ENCODE assay signal across 10 cellular contexts in the genomic region with DNA sequence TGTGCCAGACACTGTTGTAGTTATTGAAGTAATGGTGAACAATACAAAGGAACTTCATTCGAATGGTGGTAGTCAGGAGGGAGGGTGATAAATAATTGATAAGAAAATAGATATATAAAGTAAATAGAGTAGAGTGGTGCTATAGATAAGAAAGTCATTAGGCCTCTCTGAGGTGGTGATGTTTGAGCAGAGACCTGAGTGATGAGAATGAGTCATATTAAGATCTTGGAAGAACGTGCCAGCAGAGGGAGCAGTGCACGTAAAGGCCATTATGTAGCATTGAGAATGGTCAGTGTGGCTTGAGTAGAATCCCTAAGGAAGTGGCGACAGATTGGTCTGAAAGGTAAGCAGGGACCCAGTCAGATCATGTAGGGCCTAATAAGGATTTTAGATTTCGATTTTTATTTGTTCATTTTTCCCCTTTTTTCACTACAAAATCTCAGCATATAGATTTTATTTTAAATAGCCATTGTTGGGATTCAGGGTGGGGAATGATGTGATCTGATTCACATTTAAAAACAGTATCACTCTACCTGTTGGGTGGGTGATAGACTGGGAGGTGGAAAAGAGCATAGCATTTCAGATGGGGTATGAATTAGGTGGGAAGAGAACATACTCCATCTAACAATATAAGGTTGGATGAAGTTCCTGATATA. TPM values are rescaled to one million over a fixed set of nuclear protein-coding genes. Genes with fewer than 3 reads are reported as not detected.
A peak's percentile ranks its signal among the peaks of the same experiment; 100 is the strongest.
DNase-seq lines count a peak whose midpoint lies in the region; ATAC-seq and TF ChIP-seq lines count a peak whose summit lies in the region.
"Had no signal": no experiment of that assay in that cellular context is flagged by ENCODE, and none has a peak within 500 bp of the region (broad histone marks: within the 10 kb centered on the region; RNA-seq: fewer than 3 reads in every experiment).

No MANE protein-coding gene starts in this region.

- H3K4me1 Mint-ChIP-seq in T-helper 17 cell (no peaks in the 10 kb centered on the region), progenitor cell of endocrine pancreas (ENCODE audit: low read depth) (peaks cover 14% of the 10 kb centered on the region)
- H3K4me1 Mint-ChIP-seq: central memory CD8-positive, alpha-beta T cell had no signal

- H3K27ac Mint-ChIP-seq in T-helper 17 cell (peak overlapping the region; percentile 16), progenitor cell of endocrine pancreas (no peak overlapping the region)
- H3K27ac Mint-ChIP-seq: CD4-positive, CD25-positive, alpha-beta regulatory T cell had no signal

- H3K4me3 Mint-ChIP-seq in T-helper 17 cell: no peak overlapping the region
- H3K4me3 Mint-ChIP-seq in progenitor cell of endocrine pancreas (ENCODE audit: low read depth): no peak overlapping the region
- H3K4me3 Mint-ChIP-seq: CD4-positive, CD25-positive, alpha-beta regulatory T cell; central memory CD8-positive, alpha-beta T cell had no signal

- no peaks in the 10 kb centered on the region for H3K9me3 Mint-ChIP-seq in progenitor cell of endocrine pancreas (ENCODE audit: low read depth)
- H3K9me3 Mint-ChIP-seq: CD4-positive, CD25-positive, alpha-beta regulatory T cell; central memory CD8-positive, alpha-beta T cell had no signal

- no peaks in the 10 kb centered on the region for H3K9me3 ChIP-seq in T-helper 17 cell (ENCODE audit: control insufficient read depth, low read length, poor library complexity, severe bottlenecking)

- DNase-seq in NCI-H1694 treated with DMSO at 0.1 percent for 48 hours (lab: John Stamatoyannopoulos, UW) (peak; percentile 15), NCI-H1694 (lab: John Stamatoyannopoulos, UW) (no peak), Kasumi-1 (lab: John Stamatoyannopoulos, UW) (peak; percentile 36 to 65), T-helper 17 cell (no peak), fibroblast of villous mesenchyme (ENCODE audit: low read depth) (peak; percentile 70), progenitor cell of endocrine pancreas (ENCODE audit: low spot score, unreplicated experiment) (peak; percentile 13)

- ATAC-seq in GM21390 (IDR thresholded peaks at IDR 0.05; ENCODE audit: unreplicated experiment): peak; percentile 75
- peak; percentile 40 for ATAC-seq in T-helper 17 cell
- ATAC-seq in GM21528 (IDR thresholded peaks at IDR 0.05; ENCODE audit: low FRiP score, unreplicated experiment): no peak

- TF ChIP-seq CTCF in fibroblast of villous mesenchyme (IDR thresholded peaks at IDR 0.05; ENCODE audit: insufficient read depth, low read depth, low read length) (peak; percentile 70), progenitor cell of endocrine pancreas (IDR thresholded peaks at IDR 0.05; ENCODE audit: unreplicated experiment) (peak; percentile 71)

- H3K4me3 ChIP-seq in fibroblast of villous mesenchyme (ENCODE audit: low read depth, low read length): no peak overlapping the region

- H3K36me3 Mint-ChIP-seq in T-helper 17 cell (ENCODE audit: low read depth) (no peaks in the 10 kb centered on the region), progenitor cell of endocrine pancreas (ENCODE audit: insufficient read depth) (peaks cover 2% of the 10 kb centered on the region)
- H3K36me3 Mint-ChIP-seq: CD4-positive, CD25-positive, alpha-beta regulatory T cell had no signal

- no peaks in the 10 kb centered on the region for H3K27me3 Mint-ChIP-seq in T-helper 17 cell
- no peaks in the 10 kb centered on the region for H3K27me3 Mint-ChIP-seq in progenitor cell of endocrine pancreas
- H3K27me3 Mint-ChIP-seq: central memory CD8-positive, alpha-beta T cell had no signal

RNA-seq across cellular contexts. Expression of a gene that starts 44.7 kb away (rescaled TPM):
- total RNA-seq in T-helper 17 cell (10 to 100 TPM; 20.6 to 21.6 TPM), fibroblast of villous mesenchyme (58.3 and 73.0 TPM in 2 replicates), progenitor cell of endocrine pancreas (47.0 and 50.4 TPM in 2 replicates)

RNA-seq across cellular contexts. Expression of a gene that starts 47.9 kb away (rescaled TPM):
- total RNA-seq in T-helper 17 cell (10 to 100 TPM in 1 of 2 donors, 1 to 10 TPM in 1; 7.5 to 10.3 TPM), fibroblast of villous mesenchyme (6.4 and 11.2 TPM in 2 replicates), progenitor cell of endocrine pancreas (12.1 and 12.7 TPM in 2 replicates)

Comparison
In these comparisons a context has a peak if more than half of its experiments do, and no peak if none do; other contexts are left out.
1. DNase-seq: peak in NCI-H1694 treated with DMSO at 0.1 percent for 48 hours (single experiment), Kasumi-1 (2 of 2), fibroblast of villous mesenchyme (single experiment) and progenitor cell of endocrine pancreas (single experiment); none in NCI-H1694 (single experiment) and T-helper 17 cell (0 of 3).